20 cellular contexts compared by ENCODE assay signal in genomic region chr3:114595521-114596028, GRCh38.
DNase-seq lines count a peak whose midpoint lies in the region; ATAC-seq and TF ChIP-seq lines count a peak whose summit lies in the region.
"Had no signal": no experiment of that assay in that cellular context is flagged by ENCODE, and none has a peak within 500 bp of the region (broad histone marks: within the 10 kb centered on the region; RNA-seq: fewer than 3 reads in every experiment).

No MANE protein-coding gene starts in this region.

- no peak for DNase-seq in Right ventricle myocardium inferior (ENCODE audit: missing footprints)
- no peak for DNase-seq in right cardiac atrium
- peak; percentile 51 for DNase-seq in M059J (ENCODE audit: low read depth)
- no peak for DNase-seq in hepatocyte (ENCODE audit: low spot score)
- no peak for DNase-seq in adrenal gland
- DNase-seq in endothelial cell (ENCODE audit: low spot score) = no peak
- DNase-seq: CD4-positive, alpha-beta memory T cell; DND-41; NCI-H1417; NCI-H187; NCI-H446; NCI-H526; OCI-M1; SIG-M5; SK-N-SH had no signal

- TF ChIP-seq CTCF in hepatocyte (IDR thresholded peaks at IDR 0.05; ENCODE audit: poor library complexity) (no peak), adrenal gland (IDR thresholded peaks at IDR 0.05) (no peak), endothelial cell (IDR thresholded peaks at IDR 0.05; ENCODE audit: unreplicated experiment) (no peak)

- H2AFZ ChIP-seq in hepatocyte = no peak overlapping the region

- no peak overlapping the region for H3K4me3 Mint-ChIP-seq in endothelial cell (ENCODE audit: unreplicated experiment)
- H3K4me3 Mint-ChIP-seq: CD4-positive, alpha-beta memory T cell; IgD-negative memory B cell had no signal

- WGBS in right cardiac atrium = 62% methylated on average over 2 of the region's 2 CpGs
- WGBS in hepatocyte (ENCODE audit: low lambda C conversion rate, missing lambda C conversion rate) = 83% methylated on average over 2 of the region's 2 CpGs
- 35 to 41% (median 40%) methylated on average over 2 of the region's 2 CpGs for WGBS in adrenal gland, 4 donors

- no peak overlapping the region for H3K4me3 ChIP-seq in right cardiac atrium (ENCODE audit: low read length)
- H3K4me3 ChIP-seq in hepatocyte = no peak overlapping the region
- H3K4me3 ChIP-seq in skeletal muscle tissue (ENCODE audit: low read length in 3 of 3) = no peak overlapping the region
- H3K4me3 ChIP-seq in adrenal gland = no peak overlapping the region
- H3K4me3 ChIP-seq: BLaER1 treated with 17β-estradiol and CSF1 and Interleukin-3, amounts not matched to agents 10 nM and 100 nM had no signal

- H3K36me3 ChIP-seq in hepatocyte (replicated peaks; ENCODE audit: insufficient read depth, low read depth) (no peaks in the 10 kb centered on the region), skeletal muscle tissue (ENCODE audit: control insufficient read depth in 3 of 3, insufficient read depth in 3 of 3, low read length in 3 of 3) (no peaks in the 10 kb centered on the region), adrenal gland (replicated peaks in 1 of 2) (no peaks in the 10 kb centered on the region)
- H3K36me3 ChIP-seq: BLaER1 treated with 17β-estradiol and CSF1 and Interleukin-3, amounts not matched to agents 10 nM and 100 nM had no signal

- no peaks in the 10 kb centered on the region for H3K27me3 Mint-ChIP-seq in endothelial cell (ENCODE audit: unreplicated experiment)
- H3K27me3 Mint-ChIP-seq: CD4-positive, alpha-beta memory T cell; IgD-negative memory B cell had no signal

- H3K27ac ChIP-seq in right cardiac atrium (ENCODE audit: low read length) (no peak overlapping the region), hepatocyte (peak overlapping the region; percentile 20), skeletal muscle tissue (ENCODE audit: low read depth, low read length) (peak overlapping the region; percentile 15), adrenal gland (peak overlapping the region in 2 of 5 donors; percentile 10 to 31)
- H3K27ac ChIP-seq: 22Rv1; BLaER1 treated with 17β-estradiol and CSF1 and Interleukin-3, amounts not matched to agents 10 nM and 100 nM had no signal

- no peaks in the 10 kb centered on the region for H3K9me3 ChIP-seq in right cardiac atrium (ENCODE audit: control insufficient read depth, low read length)
- no peaks in the 10 kb centered on the region for H3K9me3 ChIP-seq in hepatocyte (ENCODE audit: low read depth)
- no peaks in the 10 kb centered on the region for H3K9me3 ChIP-seq in skeletal muscle tissue (ENCODE audit: control insufficient read depth in 3 of 3, low read length in 3 of 3)
- no peaks in the 10 kb centered on the region for H3K9me3 ChIP-seq in adrenal gland (replicated peaks in 1 of 3)
- H3K9me3 ChIP-seq: BLaER1 treated with 17β-estradiol and CSF1 and Interleukin-3, amounts not matched to agents 10 nM and 100 nM; SK-N-SH had no signal

- H3K79me2 ChIP-seq in hepatocyte = no peaks in the 10 kb centered on the region

- no peak overlapping the region for H3K9ac ChIP-seq in skeletal muscle tissue (ENCODE audit: low read depth in 1 of 3, low read length in 3 of 3)
- H3K9ac ChIP-seq: BLaER1 treated with 17β-estradiol and CSF1 and Interleukin-3, amounts not matched to agents 10 nM and 100 nM; SK-N-SH had no signal

- H3K27me3 ChIP-seq in right cardiac atrium (ENCODE audit: control insufficient read depth, insufficient read depth) (no peaks in the 10 kb centered on the region), hepatocyte (no peaks in the 10 kb centered on the region), skeletal muscle tissue (ENCODE audit: control insufficient read depth in 3 of 3, insufficient read depth in 3 of 3, low read length in 3 of 3) (no peaks in the 10 kb centered on the region), adrenal gland (no peaks in the 10 kb centered on the region)
- H3K27me3 ChIP-seq: BLaER1 treated with 17β-estradiol and CSF1 and Interleukin-3, amounts not matched to agents 10 nM and 100 nM had no signal

- ATAC-seq in Right ventricle myocardium inferior = peak; percentile 37
- ATAC-seq in right cardiac atrium = no peak
- ATAC-seq in GM18517 (IDR thresholded peaks at IDR 0.05; ENCODE audit: unreplicated experiment) = no peak

- intact Hi-C loops in Right ventricle myocardium inferior (cut with DNase I) (no loop called here), right cardiac atrium (cut with DNase I) (no loop called here), adrenal gland (cut with DNase I) (no loop called here)

- H3K4me1 ChIP-seq in right cardiac atrium (ENCODE audit: control insufficient read depth, insufficient read depth, low read length) = peaks cover 2% of the 10 kb centered on the region
- H3K4me1 ChIP-seq in hepatocyte (ENCODE audit: insufficient read depth) = no peaks in the 10 kb centered on the region
- peaks cover 13 to 30% (median 30%) of the 10 kb centered on the region in 3 donors for H3K4me1 ChIP-seq in skeletal muscle tissue (ENCODE audit: control insufficient read depth in 3 of 3, insufficient read depth in 3 of 3, low read length in 3 of 3)
- peaks cover 6 to 30% of the 10 kb centered on the region in 2 donors for H3K4me1 ChIP-seq in adrenal gland (replicated peaks in 1 of 2)
- H3K4me1 ChIP-seq: BLaER1 treated with 17β-estradiol and CSF1 and Interleukin-3, amounts not matched to agents 10 nM and 100 nM had no signal

- no peak for TF ChIP-seq POLR2A in adrenal gland (IDR thresholded peaks at IDR 0.05)

- H3K9me2 ChIP-seq in hepatocyte (replicated peaks; ENCODE audit: insufficient read depth) = no peaks in the 10 kb centered on the region
- H3K9me2 ChIP-seq: SK-N-SH had no signal

- no peaks in the 10 kb centered on the region for H4K20me1 ChIP-seq in hepatocyte (ENCODE audit: insufficient read depth, poor library complexity, severe bottlenecking)
- H4K20me1 ChIP-seq: BLaER1 treated with 17β-estradiol and CSF1 and Interleukin-3, amounts not matched to agents 10 nM and 100 nM had no signal

- H3K36me3 Mint-ChIP-seq in endothelial cell (ENCODE audit: low read depth, unreplicated experiment) = no peaks in the 10 kb centered on the region

- no peaks in the 10 kb centered on the region for H3K9me3 Mint-ChIP-seq in endothelial cell (ENCODE audit: unreplicated experiment)
- H3K9me3 Mint-ChIP-seq: CD4-positive, alpha-beta memory T cell; IgD-negative memory B cell had no signal

- H3K4me2 ChIP-seq in hepatocyte = no peak overlapping the region
- H3K4me2 ChIP-seq: BLaER1 treated with 17β-estradiol and CSF1 and Interleukin-3, amounts not matched to agents 10 nM and 100 nM; SK-N-SH had no signal

- no peak overlapping the region for H3K27ac Mint-ChIP-seq in endothelial cell (ENCODE audit: unreplicated experiment)
- H3K27ac Mint-ChIP-seq: CD4-positive, alpha-beta memory T cell; IgD-negative memory B cell had no signal

- no peaks in the 10 kb centered on the region for H3K4me1 Mint-ChIP-seq in endothelial cell (ENCODE audit: unreplicated experiment)
- H3K4me1 Mint-ChIP-seq: CD4-positive, alpha-beta memory T cell; IgD-negative memory B cell had no signal
